ENCODE assay signal across 1 cellular context in the genomic region with DNA sequence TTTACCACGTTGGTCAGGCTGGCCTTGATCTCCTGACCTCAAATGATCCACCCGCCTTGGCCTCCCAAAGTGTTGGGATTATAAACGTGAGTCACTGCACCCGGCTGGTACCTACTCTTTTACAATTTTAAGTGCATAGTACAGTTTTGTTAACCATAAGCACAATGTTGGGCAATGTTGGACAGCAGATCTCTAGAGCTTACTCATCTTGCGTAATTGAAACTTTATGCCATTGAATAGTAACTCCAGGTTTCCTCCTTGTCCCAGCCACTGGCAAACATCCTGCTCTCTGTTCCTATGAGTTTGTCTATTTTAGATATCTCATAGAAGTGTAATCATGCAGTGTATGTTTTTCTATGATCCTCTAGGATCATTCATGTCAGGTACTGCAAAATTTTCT.
TF ChIP-seq lines count a peak whose summit lies in the region.

No MANE protein-coding gene starts in this region.

TF ChIP-seq in HepG2, 621 proteins besides CTCF, POLR2A, EP300 and RAD21 (continued from another document and continues in another):
- TF ChIP-seq JUN (CRISPR knock-in tag; IDR thresholded peaks at IDR 0.05) (peak; percentile 85), PPARG (CRISPR knock-in tag; conservative IDR thresholded peaks at IDR 0.05) (peak; percentile 70), ZMYM2 (CRISPR knock-in tag; IDR thresholded peaks at IDR 0.05) (peak; percentile 92), FOXM1 (CRISPR knock-in tag; IDR thresholded peaks at IDR 0.05) (no peak), ZNF468 (CRISPR knock-in tag; IDR thresholded peaks at IDR 0.05) (no peak), ZKSCAN5 (CRISPR knock-in tag; IDR thresholded peaks at IDR 0.05) (no peak), ZSCAN30 (CRISPR knock-in tag; IDR thresholded peaks at IDR 0.05) (no peak), EHMT2 (IDR thresholded peaks at IDR 0.05; ENCODE audit: borderline replicate concordance, low read depth, low read length) (peak; percentile 90; the same call in 1 of the 2 replicates), PCBP1 (IDR thresholded peaks at IDR 0.05; ENCODE audit: borderline replicate concordance, low read depth, low read length) (no peak), ZIK1 (CRISPR knock-in tag; IDR thresholded peaks at IDR 0.05; ENCODE audit: borderline replicate concordance, low read depth) (no peak), ZNF615 (CRISPR knock-in tag; IDR thresholded peaks at IDR 0.05; ENCODE audit: borderline replicate concordance) (no peak), SIX4 (CRISPR knock-in tag; IDR thresholded peaks at IDR 0.05) (peak; percentile 96), RAD51 (IDR thresholded peaks at IDR 0.05; ENCODE audit: borderline replicate concordance) (no peak), ZNF720 (CRISPR knock-in tag; IDR thresholded peaks at IDR 0.05) (no peak), CENPX (CRISPR knock-in tag; IDR thresholded peaks at IDR 0.05) (no peak), SCMH1 (CRISPR knock-in tag; IDR thresholded peaks at IDR 0.05; ENCODE audit: borderline replicate concordance) (no peak), ZNF569 (CRISPR knock-in tag; IDR thresholded peaks at IDR 0.05; ENCODE audit: borderline replicate concordance) (no peak), RFXANK (CRISPR knock-in tag; IDR thresholded peaks at IDR 0.05) (no peak), NR2C2 (CRISPR knock-in tag; IDR thresholded peaks at IDR 0.05; ENCODE audit: borderline replicate concordance) (peak; percentile 74; the same call in 1 of the 2 replicates), ZNF337 (CRISPR knock-in tag; IDR thresholded peaks at IDR 0.05; ENCODE audit: borderline replicate concordance, low read depth) (no peak), ZNF674 (CRISPR knock-in tag; IDR thresholded peaks at IDR 0.05; ENCODE audit: low read depth) (no peak), ZNF274 (CRISPR knock-in tag; IDR thresholded peaks at IDR 0.05) (no peak), ZNF552 (CRISPR knock-in tag; IDR thresholded peaks at IDR 0.05; ENCODE audit: borderline replicate concordance) (no peak)
- TF ChIP-seq, protein P1, sequence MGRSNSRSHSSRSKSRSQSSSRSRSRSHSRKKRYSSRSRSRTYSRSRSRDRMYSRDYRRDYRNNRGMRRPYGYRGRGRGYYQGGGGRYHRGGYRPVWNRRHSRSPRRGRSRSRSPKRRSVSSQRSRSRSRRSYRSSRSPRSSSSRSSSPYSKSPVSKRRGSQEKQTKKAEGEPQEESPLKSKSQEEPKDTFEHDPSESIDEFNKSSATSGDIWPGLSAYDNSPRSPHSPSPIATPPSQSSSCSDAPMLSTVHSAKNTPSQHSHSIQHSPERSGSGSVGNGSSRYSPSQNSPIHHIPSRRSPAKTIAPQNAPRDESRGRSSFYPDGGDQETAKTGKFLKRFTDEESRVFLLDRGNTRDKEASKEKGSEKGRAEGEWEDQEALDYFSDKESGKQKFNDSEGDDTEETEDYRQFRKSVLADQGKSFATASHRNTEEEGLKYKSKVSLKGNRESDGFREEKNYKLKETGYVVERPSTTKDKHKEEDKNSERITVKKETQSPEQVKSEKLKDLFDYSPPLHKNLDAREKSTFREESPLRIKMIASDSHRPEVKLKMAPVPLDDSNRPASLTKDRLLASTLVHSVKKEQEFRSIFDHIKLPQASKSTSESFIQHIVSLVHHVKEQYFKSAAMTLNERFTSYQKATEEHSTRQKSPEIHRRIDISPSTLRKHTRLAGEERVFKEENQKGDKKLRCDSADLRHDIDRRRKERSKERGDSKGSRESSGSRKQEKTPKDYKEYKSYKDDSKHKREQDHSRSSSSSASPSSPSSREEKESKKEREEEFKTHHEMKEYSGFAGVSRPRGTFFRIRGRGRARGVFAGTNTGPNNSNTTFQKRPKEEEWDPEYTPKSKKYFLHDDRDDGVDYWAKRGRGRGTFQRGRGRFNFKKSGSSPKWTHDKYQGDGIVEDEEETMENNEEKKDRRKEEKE (IDR thresholded peaks at IDR 0.05): no peak
- TF ChIP-seq, protein P2, sequence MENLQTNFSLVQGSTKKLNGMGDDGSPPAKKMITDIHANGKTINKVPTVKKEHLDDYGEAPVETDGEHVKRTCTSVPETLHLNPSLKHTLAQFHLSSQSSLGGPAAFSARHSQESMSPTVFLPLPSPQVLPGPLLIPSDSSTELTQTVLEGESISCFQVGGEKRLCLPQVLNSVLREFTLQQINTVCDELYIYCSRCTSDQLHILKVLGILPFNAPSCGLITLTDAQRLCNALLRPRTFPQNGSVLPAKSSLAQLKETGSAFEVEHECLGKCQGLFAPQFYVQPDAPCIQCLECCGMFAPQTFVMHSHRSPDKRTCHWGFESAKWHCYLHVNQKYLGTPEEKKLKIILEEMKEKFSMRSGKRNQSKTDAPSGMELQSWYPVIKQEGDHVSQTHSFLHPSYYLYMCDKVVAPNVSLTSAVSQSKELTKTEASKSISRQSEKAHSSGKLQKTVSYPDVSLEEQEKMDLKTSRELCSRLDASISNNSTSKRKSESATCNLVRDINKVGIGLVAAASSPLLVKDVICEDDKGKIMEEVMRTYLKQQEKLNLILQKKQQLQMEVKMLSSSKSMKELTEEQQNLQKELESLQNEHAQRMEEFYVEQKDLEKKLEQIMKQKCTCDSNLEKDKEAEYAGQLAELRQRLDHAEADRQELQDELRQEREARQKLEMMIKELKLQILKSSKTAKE (CRISPR knock-in tag; IDR thresholded peaks at IDR 0.05; ENCODE audit: borderline replicate concordance): 0 out of 2 replicates have a peak, but pooled peaks have one; percentile 47
- TF ChIP-seq, protein P3, sequence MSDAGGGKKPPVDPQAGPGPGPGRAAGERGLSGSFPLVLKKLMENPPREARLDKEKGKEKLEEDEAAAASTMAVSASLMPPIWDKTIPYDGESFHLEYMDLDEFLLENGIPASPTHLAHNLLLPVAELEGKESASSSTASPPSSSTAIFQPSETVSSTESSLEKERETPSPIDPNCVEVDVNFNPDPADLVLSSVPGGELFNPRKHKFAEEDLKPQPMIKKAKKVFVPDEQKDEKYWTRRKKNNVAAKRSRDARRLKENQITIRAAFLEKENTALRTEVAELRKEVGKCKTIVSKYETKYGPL (CRISPR knock-in tag; IDR thresholded peaks at IDR 0.05): no peak
- TF ChIP-seq, protein P4, sequence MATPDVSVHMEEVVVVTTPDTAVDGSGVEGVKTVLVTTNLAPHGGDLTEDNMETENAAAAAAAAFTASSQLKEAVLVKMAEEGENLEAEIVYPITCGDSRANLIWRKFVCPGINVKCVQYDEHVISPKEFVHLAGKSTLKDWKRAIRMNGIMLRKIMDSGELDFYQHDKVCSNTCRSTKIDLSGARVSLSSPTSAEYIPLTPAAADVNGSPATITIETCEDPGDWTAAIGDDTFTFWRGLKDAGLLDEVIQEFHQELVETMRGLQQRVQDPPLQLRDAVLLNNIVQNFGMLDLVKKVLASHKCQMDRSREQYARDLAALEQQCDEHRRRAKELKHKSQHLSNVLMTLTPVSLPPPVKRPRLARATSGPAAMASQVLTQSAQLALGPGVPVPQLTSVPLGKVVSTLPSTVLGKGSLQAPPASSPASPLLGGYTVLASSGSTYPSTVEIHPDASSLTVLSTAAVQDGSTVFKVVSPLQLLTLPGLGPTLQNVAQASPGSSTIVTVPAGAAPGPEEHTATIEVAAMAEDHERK (CRISPR knock-in tag; IDR thresholded peaks at IDR 0.05; ENCODE audit: low read depth): no peak
- TF ChIP-seq, protein P5, sequence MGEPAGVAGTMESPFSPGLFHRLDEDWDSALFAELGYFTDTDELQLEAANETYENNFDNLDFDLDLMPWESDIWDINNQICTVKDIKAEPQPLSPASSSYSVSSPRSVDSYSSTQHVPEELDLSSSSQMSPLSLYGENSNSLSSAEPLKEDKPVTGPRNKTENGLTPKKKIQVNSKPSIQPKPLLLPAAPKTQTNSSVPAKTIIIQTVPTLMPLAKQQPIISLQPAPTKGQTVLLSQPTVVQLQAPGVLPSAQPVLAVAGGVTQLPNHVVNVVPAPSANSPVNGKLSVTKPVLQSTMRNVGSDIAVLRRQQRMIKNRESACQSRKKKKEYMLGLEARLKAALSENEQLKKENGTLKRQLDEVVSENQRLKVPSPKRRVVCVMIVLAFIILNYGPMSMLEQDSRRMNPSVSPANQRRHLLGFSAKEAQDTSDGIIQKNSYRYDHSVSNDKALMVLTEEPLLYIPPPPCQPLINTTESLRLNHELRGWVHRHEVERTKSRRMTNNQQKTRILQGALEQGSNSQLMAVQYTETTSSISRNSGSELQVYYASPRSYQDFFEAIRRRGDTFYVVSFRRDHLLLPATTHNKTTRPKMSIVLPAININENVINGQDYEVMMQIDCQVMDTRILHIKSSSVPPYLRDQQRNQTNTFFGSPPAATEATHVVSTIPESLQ (CRISPR knock-in tag; conservative IDR thresholded peaks at IDR 0.05): no peak
- TF ChIP-seq, protein P6, sequence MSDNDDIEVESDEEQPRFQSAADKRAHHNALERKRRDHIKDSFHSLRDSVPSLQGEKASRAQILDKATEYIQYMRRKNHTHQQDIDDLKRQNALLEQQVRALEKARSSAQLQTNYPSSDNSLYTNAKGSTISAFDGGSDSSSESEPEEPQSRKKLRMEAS (IDR thresholded peaks at IDR 0.05): 0 out of 2 replicates have a peak, but pooled peaks have one; percentile 38
- TF ChIP-seq, protein P7, sequence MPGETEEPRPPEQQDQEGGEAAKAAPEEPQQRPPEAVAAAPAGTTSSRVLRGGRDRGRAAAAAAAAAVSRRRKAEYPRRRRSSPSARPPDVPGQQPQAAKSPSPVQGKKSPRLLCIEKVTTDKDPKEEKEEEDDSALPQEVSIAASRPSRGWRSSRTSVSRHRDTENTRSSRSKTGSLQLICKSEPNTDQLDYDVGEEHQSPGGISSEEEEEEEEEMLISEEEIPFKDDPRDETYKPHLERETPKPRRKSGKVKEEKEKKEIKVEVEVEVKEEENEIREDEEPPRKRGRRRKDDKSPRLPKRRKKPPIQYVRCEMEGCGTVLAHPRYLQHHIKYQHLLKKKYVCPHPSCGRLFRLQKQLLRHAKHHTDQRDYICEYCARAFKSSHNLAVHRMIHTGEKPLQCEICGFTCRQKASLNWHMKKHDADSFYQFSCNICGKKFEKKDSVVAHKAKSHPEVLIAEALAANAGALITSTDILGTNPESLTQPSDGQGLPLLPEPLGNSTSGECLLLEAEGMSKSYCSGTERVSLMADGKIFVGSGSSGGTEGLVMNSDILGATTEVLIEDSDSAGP (CRISPR knock-in tag; IDR thresholded peaks at IDR 0.05; ENCODE audit: borderline replicate concordance): no peak; the same call in 1 of the 2 replicates
- TF ChIP-seq, protein P8, sequence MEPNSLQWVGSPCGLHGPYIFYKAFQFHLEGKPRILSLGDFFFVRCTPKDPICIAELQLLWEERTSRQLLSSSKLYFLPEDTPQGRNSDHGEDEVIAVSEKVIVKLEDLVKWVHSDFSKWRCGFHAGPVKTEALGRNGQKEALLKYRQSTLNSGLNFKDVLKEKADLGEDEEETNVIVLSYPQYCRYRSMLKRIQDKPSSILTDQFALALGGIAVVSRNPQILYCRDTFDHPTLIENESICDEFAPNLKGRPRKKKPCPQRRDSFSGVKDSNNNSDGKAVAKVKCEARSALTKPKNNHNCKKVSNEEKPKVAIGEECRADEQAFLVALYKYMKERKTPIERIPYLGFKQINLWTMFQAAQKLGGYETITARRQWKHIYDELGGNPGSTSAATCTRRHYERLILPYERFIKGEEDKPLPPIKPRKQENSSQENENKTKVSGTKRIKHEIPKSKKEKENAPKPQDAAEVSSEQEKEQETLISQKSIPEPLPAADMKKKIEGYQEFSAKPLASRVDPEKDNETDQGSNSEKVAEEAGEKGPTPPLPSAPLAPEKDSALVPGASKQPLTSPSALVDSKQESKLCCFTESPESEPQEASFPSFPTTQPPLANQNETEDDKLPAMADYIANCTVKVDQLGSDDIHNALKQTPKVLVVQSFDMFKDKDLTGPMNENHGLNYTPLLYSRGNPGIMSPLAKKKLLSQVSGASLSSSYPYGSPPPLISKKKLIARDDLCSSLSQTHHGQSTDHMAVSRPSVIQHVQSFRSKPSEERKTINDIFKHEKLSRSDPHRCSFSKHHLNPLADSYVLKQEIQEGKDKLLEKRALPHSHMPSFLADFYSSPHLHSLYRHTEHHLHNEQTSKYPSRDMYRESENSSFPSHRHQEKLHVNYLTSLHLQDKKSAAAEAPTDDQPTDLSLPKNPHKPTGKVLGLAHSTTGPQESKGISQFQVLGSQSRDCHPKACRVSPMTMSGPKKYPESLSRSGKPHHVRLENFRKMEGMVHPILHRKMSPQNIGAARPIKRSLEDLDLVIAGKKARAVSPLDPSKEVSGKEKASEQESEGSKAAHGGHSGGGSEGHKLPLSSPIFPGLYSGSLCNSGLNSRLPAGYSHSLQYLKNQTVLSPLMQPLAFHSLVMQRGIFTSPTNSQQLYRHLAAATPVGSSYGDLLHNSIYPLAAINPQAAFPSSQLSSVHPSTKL (CRISPR knock-in tag; IDR thresholded peaks at IDR 0.05): peak; percentile 98
- TF ChIP-seq, protein P9, sequence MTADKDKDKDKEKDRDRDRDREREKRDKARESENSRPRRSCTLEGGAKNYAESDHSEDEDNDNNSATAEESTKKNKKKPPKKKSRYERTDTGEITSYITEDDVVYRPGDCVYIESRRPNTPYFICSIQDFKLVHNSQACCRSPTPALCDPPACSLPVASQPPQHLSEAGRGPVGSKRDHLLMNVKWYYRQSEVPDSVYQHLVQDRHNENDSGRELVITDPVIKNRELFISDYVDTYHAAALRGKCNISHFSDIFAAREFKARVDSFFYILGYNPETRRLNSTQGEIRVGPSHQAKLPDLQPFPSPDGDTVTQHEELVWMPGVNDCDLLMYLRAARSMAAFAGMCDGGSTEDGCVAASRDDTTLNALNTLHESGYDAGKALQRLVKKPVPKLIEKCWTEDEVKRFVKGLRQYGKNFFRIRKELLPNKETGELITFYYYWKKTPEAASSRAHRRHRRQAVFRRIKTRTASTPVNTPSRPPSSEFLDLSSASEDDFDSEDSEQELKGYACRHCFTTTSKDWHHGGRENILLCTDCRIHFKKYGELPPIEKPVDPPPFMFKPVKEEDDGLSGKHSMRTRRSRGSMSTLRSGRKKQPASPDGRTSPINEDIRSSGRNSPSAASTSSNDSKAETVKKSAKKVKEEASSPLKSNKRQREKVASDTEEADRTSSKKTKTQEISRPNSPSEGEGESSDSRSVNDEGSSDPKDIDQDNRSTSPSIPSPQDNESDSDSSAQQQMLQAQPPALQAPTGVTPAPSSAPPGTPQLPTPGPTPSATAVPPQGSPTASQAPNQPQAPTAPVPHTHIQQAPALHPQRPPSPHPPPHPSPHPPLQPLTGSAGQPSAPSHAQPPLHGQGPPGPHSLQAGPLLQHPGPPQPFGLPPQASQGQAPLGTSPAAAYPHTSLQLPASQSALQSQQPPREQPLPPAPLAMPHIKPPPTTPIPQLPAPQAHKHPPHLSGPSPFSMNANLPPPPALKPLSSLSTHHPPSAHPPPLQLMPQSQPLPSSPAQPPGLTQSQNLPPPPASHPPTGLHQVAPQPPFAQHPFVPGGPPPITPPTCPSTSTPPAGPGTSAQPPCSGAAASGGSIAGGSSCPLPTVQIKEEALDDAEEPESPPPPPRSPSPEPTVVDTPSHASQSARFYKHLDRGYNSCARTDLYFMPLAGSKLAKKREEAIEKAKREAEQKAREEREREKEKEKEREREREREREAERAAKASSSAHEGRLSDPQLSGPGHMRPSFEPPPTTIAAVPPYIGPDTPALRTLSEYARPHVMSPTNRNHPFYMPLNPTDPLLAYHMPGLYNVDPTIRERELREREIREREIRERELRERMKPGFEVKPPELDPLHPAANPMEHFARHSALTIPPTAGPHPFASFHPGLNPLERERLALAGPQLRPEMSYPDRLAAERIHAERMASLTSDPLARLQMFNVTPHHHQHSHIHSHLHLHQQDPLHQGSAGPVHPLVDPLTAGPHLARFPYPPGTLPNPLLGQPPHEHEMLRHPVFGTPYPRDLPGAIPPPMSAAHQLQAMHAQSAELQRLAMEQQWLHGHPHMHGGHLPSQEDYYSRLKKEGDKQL (CRISPR knock-in tag; IDR thresholded peaks at IDR 0.05; ENCODE audit: low read depth): peak; percentile 41; the same call in 1 of the 2 replicates
